Comparison of ENCODE assay signal across 9 cellular contexts in genomic region chr10:11602919-11603523, GRCh38. TPM values are rescaled to one million over a fixed set of nuclear protein-coding genes. Genes with fewer than 3 reads are reported as not detected.
A peak's percentile ranks its signal among the peaks of the same experiment; 100 is the strongest.
DNase-seq lines count a peak whose midpoint lies in the region; ATAC-seq and TF ChIP-seq lines count a peak whose summit lies in the region.
"Had no signal": no experiment of that assay in that cellular context is flagged by ENCODE, and none has a peak within 500 bp of the region (broad histone marks: within the 10 kb centered on the region; RNA-seq: fewer than 3 reads in every experiment).

No MANE protein-coding gene starts in this region.

- ATAC-seq in GM18502 (IDR thresholded peaks at IDR 0.05; ENCODE audit: poor library complexity, unreplicated experiment): peak; percentile 51
- ATAC-seq in HG02885 (IDR thresholded peaks at IDR 0.05; ENCODE audit: poor library complexity, unreplicated experiment): peak; percentile 60
- ATAC-seq in left lobe of liver: peak; percentile 66
- ATAC-seq in HG03135 (IDR thresholded peaks at IDR 0.05; ENCODE audit: unreplicated experiment): no peak

- no peak overlapping the region for H3K9ac ChIP-seq in OCI-LY3 (ENCODE audit: low read length)

- no peak for TF ChIP-seq EP300 in suprapubic skin (IDR thresholded peaks at IDR 0.05)

- H4K20me1 ChIP-seq in OCI-LY3 (ENCODE audit: insufficient read depth, low read length): peaks cover 22% of the 10 kb centered on the region

- H3K4me3 ChIP-seq in OCI-LY3 (ENCODE audit: low read length) (peak overlapping the region; percentile 37; the same call in 1 of the 2 replicates), suprapubic skin (no peak overlapping the region)

- TF ChIP-seq POLR2A in suprapubic skin (IDR thresholded peaks at IDR 0.05): no peak

- H3K27ac ChIP-seq in OCI-LY3 (ENCODE audit: low read length) (no peak overlapping the region), suprapubic skin (no peak overlapping the region)

- H3K9me3 ChIP-seq in OCI-LY3 (ENCODE audit: insufficient read depth, low read length) (no peaks in the 10 kb centered on the region), suprapubic skin (no peaks in the 10 kb centered on the region)

- H3K79me2 ChIP-seq in OCI-LY3 (ENCODE audit: low read length): peaks cover 74% of the 10 kb centered on the region

- H3K4me2 ChIP-seq in OCI-LY3 (ENCODE audit: low read length): peak overlapping the region; percentile 68

- H3K4me1 ChIP-seq in OCI-LY3 (ENCODE audit: low read length): peaks cover 60% of the 10 kb centered on the region
- H3K4me1 ChIP-seq in suprapubic skin: no peaks in the 10 kb centered on the region

- DNase-seq in left lobe of liver (ENCODE audit: low spot score) (no peak), suprapubic skin (ENCODE audit: low spot score in 2 of 2) (no peak), SKM-1 (lab: John Stamatoyannopoulos, UW; ENCODE audit: unreplicated experiment) (no peak)
- no peak for DNase-seq in stimulated activated CD4-positive, alpha-beta T cell treated with anti-CD3 and anti-CD28 coated beads, Interleukin-1b, Interleukin-23, amount 100 ng/mL, for 48 hours
- DNase-seq: NCI-H2227 treated with DMSO at 0.1 percent for 48 hours had no signal

- WGBS in suprapubic skin: 74% methylated on average over 7 of the region's 7 CpGs

- TF ChIP-seq CTCF in OCI-LY3 (IDR thresholded peaks at IDR 0.05; ENCODE audit: low read depth, low read length): no peak
- no peak for TF ChIP-seq CTCF in suprapubic skin (IDR thresholded peaks at IDR 0.05)

- no peaks in the 10 kb centered on the region for H3K36me3 ChIP-seq in OCI-LY3 (replicated peaks; ENCODE audit: low read depth, low read length)
- no peaks in the 10 kb centered on the region for H3K36me3 ChIP-seq in suprapubic skin

- H3K27me3 ChIP-seq in OCI-LY3 (ENCODE audit: low read depth, low read length) (no peaks in the 10 kb centered on the region), suprapubic skin (no peaks in the 10 kb centered on the region)

- H2AFZ ChIP-seq in OCI-LY3 (ENCODE audit: low read depth, low read length): no peak overlapping the region

RNA-seq across cellular contexts. Expression of gene USP6NL, which starts 8.4 kb away (rescaled TPM):
- total RNA-seq in left lobe of liver (9.0 TPM), suprapubic skin (10 to 100 TPM; 23.2 to 33.8 (median 27.7) TPM)
